ENCODE assay signal across 7 cellular contexts in genomic region chr6:46011241-46012085, GRCh38. TPM values are rescaled to one million over a fixed set of nuclear protein-coding genes. Genes with fewer than 3 reads are reported as not detected.
A peak's percentile ranks its signal among the peaks of the same experiment; 100 is the strongest.
DNase-seq lines count a peak whose midpoint lies in the region; ATAC-seq and TF ChIP-seq lines count a peak whose summit lies in the region.

No MANE protein-coding gene starts in this region.

- no peaks in the 10 kb centered on the region for H3K79me2 ChIP-seq in OCI-LY7 (ENCODE audit: insufficient read depth, low read depth, low read length)

- H3K36me3 ChIP-seq in right lobe of liver (no peaks in the 10 kb centered on the region), upper lobe of left lung (no peaks in the 10 kb centered on the region), OCI-LY7 (ENCODE audit: insufficient read depth, low read length) (no peaks in the 10 kb centered on the region)

- H3K27me3 ChIP-seq in right lobe of liver (peaks cover 0 to 8% of the 10 kb centered on the region in 2 donors), upper lobe of left lung (peaks cover 0 to 8% (median 3%) of the 10 kb centered on the region in 4 donors)

- TF ChIP-seq CTCF in GM20000 (IDR thresholded peaks at IDR 0.05; ENCODE audit: extremely low read depth, missing control alignments) (no peak), right lobe of liver (IDR thresholded peaks at IDR 0.05) (no peak), upper lobe of left lung (IDR thresholded peaks at IDR 0.05) (no peak), OCI-LY7 (conservative IDR thresholded peaks at IDR 0.05; ENCODE audit: low read length) (no peak)

- H3K4me3 ChIP-seq in right lobe of liver (no peak overlapping the region), upper lobe of left lung (peak overlapping the region in 2 of 4 donors; percentile 0 to 22), OCI-LY7 (ENCODE audit: low read depth, low read length, poor library complexity, severe bottlenecking) (no peak overlapping the region)

- BruUV-seq in OCI-LY7 (replicated peaks; lab: Mats Ljungman, UMichigan), result no TSS peak

- WGBS in right lobe of liver (ENCODE audit: insufficient coverage, low coverage, low lambda C conversion rate, missing lambda C conversion rate), result 63% methylated on average over 7 of the region's 7 CpGs
- WGBS in upper lobe of left lung, 2 donors, result 35 to 49% methylated on average over 7 of the region's 7 CpGs

- intact Hi-C loops in right lobe of liver (cut with DNase I) (no loop called here), OCI-LY7 (cut with micrococcal nuclease; ENCODE audit: unreplicated experiment) (no loop called here)

- POLR2A ChIA-PET in OCI-LY7 (lab: Charles Lee), result interaction anchor here (0.6 kb wide), 1 partner anchor 77 kb away, joined by 3 read pairs; no protein-coding TSS in a partner anchor

- H3K27ac ChIP-seq in right lobe of liver, result peak overlapping the region in 1 of 3 donors; percentile 18
- peak overlapping the region; percentile 85 to 93 (median 90) for H3K27ac ChIP-seq in upper lobe of left lung
- H3K27ac ChIP-seq in OCI-LY7 (ENCODE audit: low read depth, low read length, poor library complexity, severe bottlenecking), result no peak overlapping the region

- CTCF ChIA-PET in OCI-LY7 (lab: Charles Lee; ENCODE audit: unreplicated experiment), result no interaction called here

- H3K4me1 ChIP-seq in right lobe of liver (peaks cover 0 to 3% (median 0%) of the 10 kb centered on the region in 4 donors), upper lobe of left lung (peaks cover 11 to 29% (median 17%) of the 10 kb centered on the region in 4 donors), OCI-LY7 (ENCODE audit: insufficient read depth, low read length, poor library complexity, severe bottlenecking) (no peaks in the 10 kb centered on the region)

- H4K20me1 ChIP-seq in OCI-LY7 (ENCODE audit: insufficient read depth, low read length), result no peaks in the 10 kb centered on the region

- no peak for TF ChIP-seq EP300 in upper lobe of left lung (IDR thresholded peaks at IDR 0.05)

- no peaks in the 10 kb centered on the region for H3K9me3 ChIP-seq in right lobe of liver
- no peaks in the 10 kb centered on the region for H3K9me3 ChIP-seq in upper lobe of left lung
- H3K9me3 ChIP-seq in OCI-LY7 (ENCODE audit: low read length), result no peaks in the 10 kb centered on the region

- ATAC-seq in HG03521 (IDR thresholded peaks at IDR 0.05; ENCODE audit: unreplicated experiment) (peak; percentile 90), right lobe of liver (peak; percentile 31 to 50 (median 37)), upper lobe of left lung (ENCODE audit: low FRiP score in 2 of 2) (no peak)

- DNase-seq in GM20000 (ENCODE audit: low spot score) (peak; percentile 88), activated T-cell treated with anti-CD3 and anti-CD28 coated beads for 48 hours (ENCODE audit: low read depth) (peak; percentile 51), right lobe of liver (no peak), upper lobe of left lung (no peak), OCI-LY7 (ENCODE audit: low spot score) (no peak), GF-D8 (lab: John Stamatoyannopoulos, UW) (no peak)

- no peak overlapping the region for H3K4me2 ChIP-seq in OCI-LY7 (ENCODE audit: low read length)

- no peaks in the 10 kb centered on the region for H3K9me2 ChIP-seq in OCI-LY7 (ENCODE audit: insufficient read depth, low read length)

- H2AFZ ChIP-seq in OCI-LY7 (ENCODE audit: low read length), result no peak overlapping the region

- no peak for TF ChIP-seq POLR2A in right lobe of liver (IDR thresholded peaks at IDR 0.05)
- TF ChIP-seq POLR2A in upper lobe of left lung (IDR thresholded peaks at IDR 0.05), result no peak

RNA-seq across cellular contexts. Expression of gene CLIC5, which starts 4.2 kb away (rescaled TPM):
- total RNA-seq in right lobe of liver, result under 1 TPM; 0.18 to 0.42 (median 0.29) TPM
- 100 to 1,000 TPM; 110 to 197 (median 138) TPM for total RNA-seq in upper lobe of left lung
- 0.03 TPM in 1 of 2 replicates, not detected in the other for total RNA-seq in OCI-LY7 (2014; rRNA removed; shearing (Covaris generic))
- 0.08 TPM in 1 of 2 replicates, not detected in the other for total RNA-seq in OCI-LY7 (2022)

Comparison
In these comparisons a context has a peak if more than half of its experiments do, and no peak if none do; other contexts are left out.
1. DNase-seq: peak in GM20000 (single experiment) and activated T-cell treated with anti-CD3 and anti-CD28 coated beads for 48 hours (single experiment); none in right lobe of liver (0 of 3), upper lobe of left lung (0 of 2), OCI-LY7 (single experiment) and GF-D8 (single experiment).
2. ATAC-seq: peak in HG03521 (single experiment) and right lobe of liver (4 of 4); none in upper lobe of left lung (0 of 2).
3. RNA of gene CLIC5, which starts 4.2 kb away (total RNA-seq): 110 to 197 TPM in upper lobe of left lung; 0.18 to 0.42 TPM in right lobe of liver and 0.03 to 0.08 TPM in OCI-LY7; every median in the first group is over 10 times any median in the second.